In the genomic region with DNA sequence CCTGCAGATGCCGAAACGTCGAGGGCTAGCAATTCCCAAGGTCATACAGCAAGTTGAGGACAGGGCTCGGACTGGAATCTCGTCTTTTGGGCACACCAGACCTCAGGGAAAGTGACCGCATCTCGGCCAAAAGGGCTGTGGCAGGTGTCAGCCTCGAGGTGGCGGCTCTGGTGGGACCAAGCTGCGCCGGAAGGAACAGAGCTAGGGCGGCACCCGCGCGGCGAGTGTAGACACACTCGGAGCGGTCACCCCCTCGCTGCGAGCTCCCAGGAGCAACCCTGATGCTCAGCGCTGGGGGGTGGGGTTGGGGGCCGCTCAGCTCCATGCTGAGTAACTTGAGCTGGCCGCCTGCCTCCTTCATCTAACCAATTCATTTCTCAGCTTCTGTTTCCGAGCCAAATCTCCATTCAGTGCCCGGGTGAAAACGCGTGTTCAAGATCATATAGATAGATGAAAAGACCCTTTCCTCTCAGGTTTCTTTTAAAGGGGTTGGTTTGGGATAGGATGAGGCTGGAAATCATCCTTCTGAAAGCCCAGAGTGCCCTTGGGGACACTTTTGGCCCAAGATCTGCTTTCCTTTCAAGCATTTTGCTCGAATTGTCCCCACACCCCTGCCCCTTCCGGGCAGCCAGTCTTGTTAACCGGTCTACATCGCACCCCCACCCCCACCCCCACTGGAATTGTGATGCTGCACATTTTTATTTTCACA, we compare ENCODE assay signal across 8 cellular contexts. TPM values are rescaled to one million over a fixed set of nuclear protein-coding genes. Genes with fewer than 3 reads are reported as not detected.
DNase-seq lines count a peak whose midpoint lies in the region; ATAC-seq, FAIRE-seq and TF ChIP-seq lines count a peak whose summit lies in the region.

No MANE protein-coding gene starts in this region.

- ATAC-seq in HepG2: peak; percentile 52
- no peak for ATAC-seq in right lobe of liver
- no peak for ATAC-seq in HG03175 (IDR thresholded peaks at IDR 0.05; ENCODE audit: unreplicated experiment)
- ATAC-seq in HG03039 (IDR thresholded peaks at IDR 0.05; ENCODE audit: unreplicated experiment): no peak

- H3K79me2 ChIP-seq in HepG2 (ENCODE audit: insufficient read depth, low read length): no peaks in the 10 kb centered on the region

- WGBS in HepG2 (ENCODE audit: low lambda C conversion rate): 5% methylated on average over 15 of the region's 31 CpGs
- WGBS in right lobe of liver (ENCODE audit: insufficient coverage, low coverage, low lambda C conversion rate, missing lambda C conversion rate): 6% methylated on average over 10 of the region's 31 CpGs
- 39% methylated on average over 18 of the region's 31 CpGs for WGBS in esophagus muscularis mucosa

- TF ChIP-seq RAD21 in HepG2 (CRISPR knock-in tag; IDR thresholded peaks at IDR 0.05): no peak

- no peaks in the 10 kb centered on the region for H3K36me3 ChIP-seq in HepG2 (replicated peaks in 1 of 2; ENCODE audit: control insufficient read depth in 1 of 2, insufficient read depth in 2 of 2, low read length in 2 of 2)
- no peaks in the 10 kb centered on the region for H3K36me3 ChIP-seq in right lobe of liver
- no peaks in the 10 kb centered on the region for H3K36me3 ChIP-seq in Peyer's patch
- no peaks in the 10 kb centered on the region for H3K36me3 ChIP-seq in esophagus muscularis mucosa

- H3K4me3 ChIP-seq in HepG2 (replicated peaks in 1 of 3; ENCODE audit: insufficient read depth in 1 of 3, low read depth in 2 of 3, low read length in 3 of 3) (peak overlapping the region in 2 of 3 experiments; percentile 4 to 66; a peak in 4 of 6 replicates), right lobe of liver (no peak overlapping the region), Peyer's patch (peak overlapping the region in 2 of 4 donors; percentile 37 to 45), esophagus muscularis mucosa (peak overlapping the region; percentile 54 to 67 (median 56))

- H3K9me3 ChIP-seq in HepG2 (ENCODE audit: low read length) (no peaks in the 10 kb centered on the region), right lobe of liver (no peaks in the 10 kb centered on the region), Peyer's patch (no peaks in the 10 kb centered on the region), esophagus muscularis mucosa (no peaks in the 10 kb centered on the region)

- TF ChIP-seq CTCF in HepG2 (CRISPR knock-in tag; IDR thresholded peaks at IDR 0.05) (peak; percentile 42), right lobe of liver (IDR thresholded peaks at IDR 0.05) (no peak), Peyer's patch (IDR thresholded peaks at IDR 0.05) (no peak), esophagus muscularis mucosa (IDR thresholded peaks at IDR 0.05) (no peak)

- intact Hi-C loops in HepG2 (cut with micrococcal nuclease; ENCODE audit: unreplicated experiment) (loop anchor here (5.0 kb wide), 1 partner anchor 92 kb away; no protein-coding TSS in a partner anchor), right lobe of liver (cut with DNase I) (no loop called here), esophagus muscularis mucosa (cut with DNase I) (loop anchor here (5.0 kb wide), 1 partner anchor 67 kb away; no protein-coding TSS in a partner anchor)

- in situ Hi-C loops in HepG2 (cut with HindIII; ENCODE audit: extremely low pct_ligation_motif_present, low pct_unique_long_range_greater_than_20kb): no loop called here

- FAIRE-seq in HepG2 (lab: Jason Lieb, UNC): no peak
- FAIRE-seq in H54 (lab: Jason Lieb, UNC): no peak

- no peak overlapping the region for H3K9ac ChIP-seq in HepG2 (ENCODE audit: insufficient read depth, low read depth, low read length)

- POLR2A ChIA-PET in HepG2 (lab: Yijun Ruan, JAX): interaction anchor here (0.8 to 2.0 kb wide), 6 partner anchors 10 to 162 kb away, joined by 3 to 6 read pairs (median 3); partner anchors contain the start of gene RIPK1

- no peak overlapping the region for H2AFZ ChIP-seq in HepG2 (ENCODE audit: low read length)

- no peak for TF ChIP-seq POLR2A in HepG2 (IDR thresholded peaks at IDR 0.05; ENCODE audit: insufficient read depth in 1 of 2, low read depth in 2 of 2, low read length in 2 of 2)
- TF ChIP-seq POLR2A in right lobe of liver (IDR thresholded peaks at IDR 0.05): no peak
- no peak for TF ChIP-seq POLR2A in Peyer's patch (IDR thresholded peaks at IDR 0.05)
- TF ChIP-seq POLR2A in esophagus muscularis mucosa (IDR thresholded peaks at IDR 0.05; ENCODE audit: low read depth): no peak
- TF ChIP-seq POLR2A in H54 (IDR thresholded peaks at IDR 0.05; ENCODE audit: low read depth, low read length): no peak

- H3K27me3 ChIP-seq in HepG2 (ENCODE audit: control insufficient read depth in 1 of 2, insufficient read depth in 2 of 2, low read length in 2 of 2) (peaks cover 29 to 86% of the 10 kb centered on the region in 2 experiments), right lobe of liver (peaks cover 0 to 18% of the 10 kb centered on the region in 2 donors), Peyer's patch (peaks cover 10 to 37% of the 10 kb centered on the region in 2 donors), esophagus muscularis mucosa (peaks cover 0 to 55% (median 17%) of the 10 kb centered on the region in 4 donors)

- peaks cover 6% of the 10 kb centered on the region; the same call in 1 of the 2 replicates for H4K20me1 ChIP-seq in HepG2 (ENCODE audit: insufficient read depth, low read length)

- H3K4me1 ChIP-seq in HepG2 (ENCODE audit: insufficient read depth, low read length) (peaks cover 55% of the 10 kb centered on the region), right lobe of liver (peaks cover 0 to 34% (median 5%) of the 10 kb centered on the region in 4 donors), Peyer's patch (peaks cover 11 to 51% (median 44%) of the 10 kb centered on the region in 4 donors), esophagus muscularis mucosa (peaks cover 41 to 63% (median 62%) of the 10 kb centered on the region in 4 donors)

- no TSS peak for BruUV-seq in HepG2 (replicated peaks; lab: Mats Ljungman, UMichigan)

- CTCF ChIA-PET in HepG2 (lab: Yijun Ruan, JAX; ENCODE audit: low intra/inter-chr PET ratio, low total read pairs): no interaction called here

- TF ChIP-seq EP300 in HepG2 (IDR thresholded peaks at IDR 0.05; ENCODE audit: low read depth in 2 of 2, low read length in 2 of 2): no peak
- no peak for TF ChIP-seq EP300 in HepG2 (CRISPR knock-in tag; IDR thresholded peaks at IDR 0.05; ENCODE audit: borderline replicate concordance)
- TF ChIP-seq EP300 in esophagus muscularis mucosa (IDR thresholded peaks at IDR 0.05): no peak

- DNase-seq in HepG2 (ENCODE audit: low spot score) (no peak), right lobe of liver (no peak), Peyer's patch (peak in 2 of 3 donors; percentile 33 to 51), esophagus muscularis mucosa (ENCODE audit: extremely low spot score) (no peak), H54 (ENCODE audit: insufficient read length, low spot score) (no peak)
- peak; percentile 56 for DNase-seq in stimulated activated CD8-positive, alpha-beta memory T cell treated with anti-CD3 and anti-CD28 coated beads, Interleukin-4, amount 100 ng/mL, for 48 hours

- no peak overlapping the region for H3K27ac ChIP-seq in HepG2 (ENCODE audit: extremely low read length, insufficient read depth, low read length)
- no peak overlapping the region for H3K27ac ChIP-seq in right lobe of liver
- no peak overlapping the region for H3K27ac ChIP-seq in Peyer's patch
- peak overlapping the region in 1 of 4 donors; percentile 39 for H3K27ac ChIP-seq in esophagus muscularis mucosa (replicated peaks in 1 of 4)

- H3K4me2 ChIP-seq in HepG2 (ENCODE audit: low read depth, low read length): peak overlapping the region; percentile 80

RNA-seq across cellular contexts. Expression of gene TUBB2B, which starts 2.3 kb away (rescaled TPM):
- 9.3 and 10.3 TPM in 2 replicates for total RNA-seq in HepG2 (2016; rRNA removed; fragmentation: Illumina TruSeq; extraction: Trizol)
- 4.4 and 4.7 TPM in 2 replicates for total RNA-seq in HepG2 (2016; cell fraction: cytosol; rRNA removed; fragmentation: Illumina TruSeq; extraction: Trizol; ENCODE audit: low read depth)
- 7.4 and 10.0 TPM in 2 replicates for total RNA-seq in HepG2 (2016; cell fraction: insoluble cytoplasmic fraction; rRNA removed; fragmentation: Illumina TruSeq; extraction: Trizol)
- 7.0 TPM in 2 replicates for total RNA-seq in HepG2 (2016; cell fraction: membrane; rRNA removed; fragmentation: Illumina TruSeq; extraction: Trizol)
- 4.2 TPM in 2 replicates for total RNA-seq in HepG2 (2016; cell fraction: nucleus; rRNA removed; fragmentation: Illumina TruSeq; extraction: Trizol)
- polyA plus RNA-seq in HepG2 (2011; rRNA removed): 23.6 and 39.5 TPM in 2 replicates
- 33.6 and 35.1 TPM in 2 replicates for polyA plus RNA-seq in HepG2 (2011; cell fraction: cytosol; rRNA removed)
- polyA plus RNA-seq in HepG2 (2011; cell fraction: nucleus; rRNA removed): 20.7 and 31.9 TPM in 2 replicates
- 18.7 and 50.4 TPM in 2 replicates for polyA plus RNA-seq in HepG2 (2012)
- 3.0 and 3.6 TPM in 2 replicates for polyA plus RNA-seq in HepG2 (2016; cell fraction: cytosol; fragmentation: Illumina TruSeq; extraction: Trizol; ENCODE audit: low read depth)
- 8.6 and 11.7 TPM in 2 replicates for polyA plus RNA-seq in HepG2 (2016; cell fraction: insoluble cytoplasmic fraction; fragmentation: Illumina TruSeq; extraction: Trizol; ENCODE audit: low read depth)
- polyA plus RNA-seq in HepG2 (2016; cell fraction: membrane; fragmentation: Illumina TruSeq; extraction: Trizol; ENCODE audit: low read depth): 4.9 and 7.1 TPM in 2 replicates
- polyA plus RNA-seq in HepG2 (2016; cell fraction: nucleus; fragmentation: Illumina TruSeq; extraction: Trizol; ENCODE audit: insufficient read depth, low read depth): 6.5 and 6.8 TPM in 2 replicates
- 39.5 TPM in 1 of 2 replicates, not detected in the other for polyA minus RNA-seq in HepG2 (2011; rRNA and poly(A)+ RNA removed; ENCODE audit: low replicate concordance)
- polyA minus RNA-seq in HepG2 (2011; cell fraction: cytosol; rRNA and poly(A)+ RNA removed): 20.2 and 27.6 TPM in 2 replicates
- polyA minus RNA-seq in HepG2 (2011; cell fraction: nucleus; rRNA and poly(A)+ RNA removed): 4.5 and 11.2 TPM in 2 replicates
- 1 to 10 TPM; 1.0 to 3.9 (median 2.5) TPM for total RNA-seq in right lobe of liver
- 1 to 10 TPM; 2.4 to 7.4 (median 4.5) TPM for total RNA-seq in Peyer's patch
- total RNA-seq in esophagus muscularis mucosa: 10 to 100 TPM; 12.0 to 35.8 (median 20.9) TPM

RNA-seq across cellular contexts. Expression of gene PSMG4, which starts 29.0 kb away (rescaled TPM):
- total RNA-seq in HepG2 (2016; rRNA removed; fragmentation: Illumina TruSeq; extraction: Trizol) (24.5 and 32.8 TPM in 2 replicates), right lobe of liver (10 to 100 TPM in 5 of 6 experiments, 1 to 10 TPM in 1; 9.4 to 15.4 (median 11.0) TPM), Peyer's patch (10 to 100 TPM in 3 of 4 donors, 1 to 10 TPM in 1; 6.6 to 16.8 (median 15.9) TPM), esophagus muscularis mucosa (10 to 100 TPM; 21.4 to 28.6 (median 25.7) TPM)
- total RNA-seq in HepG2 (2016; cell fraction: cytosol; rRNA removed; fragmentation: Illumina TruSeq; extraction: Trizol; ENCODE audit: low read depth): 43.3 and 56.1 TPM in 2 replicates
- 26.0 and 30.5 TPM in 2 replicates for total RNA-seq in HepG2 (2016; cell fraction: insoluble cytoplasmic fraction; rRNA removed; fragmentation: Illumina TruSeq; extraction: Trizol)
- total RNA-seq in HepG2 (2016; cell fraction: membrane; rRNA removed; fragmentation: Illumina TruSeq; extraction: Trizol): 33.3 and 46.1 TPM in 2 replicates
- 22.5 and 24.0 TPM in 2 replicates for total RNA-seq in HepG2 (2016; cell fraction: nucleus; rRNA removed; fragmentation: Illumina TruSeq; extraction: Trizol)
- polyA plus RNA-seq in HepG2 (2011; rRNA removed): 28.5 and 32.8 TPM in 2 replicates
- 24.5 and 48.7 TPM in 2 replicates for polyA plus RNA-seq in HepG2 (2011; cell fraction: cytosol; rRNA removed)
- polyA plus RNA-seq in HepG2 (2011; cell fraction: nucleus; rRNA removed): 39.7 and 47.3 TPM in 2 replicates
- 24.7 TPM in 2 replicates for polyA plus RNA-seq in HepG2 (2012)
- 40.0 and 56.6 TPM in 2 replicates for polyA plus RNA-seq in HepG2 (2016; cell fraction: cytosol; fragmentation: Illumina TruSeq; extraction: Trizol; ENCODE audit: low read depth)
- 25.9 and 30.2 TPM in 2 replicates for polyA plus RNA-seq in HepG2 (2016; cell fraction: insoluble cytoplasmic fraction; fragmentation: Illumina TruSeq; extraction: Trizol; ENCODE audit: low read depth)
- 27.5 and 37.6 TPM in 2 replicates for polyA plus RNA-seq in HepG2 (2016; cell fraction: membrane; fragmentation: Illumina TruSeq; extraction: Trizol; ENCODE audit: low read depth)
- 36.5 and 39.2 TPM in 2 replicates for polyA plus RNA-seq in HepG2 (2016; cell fraction: nucleus; fragmentation: Illumina TruSeq; extraction: Trizol; ENCODE audit: insufficient read depth, low read depth)
- 28.6 and 43.2 TPM in 2 replicates for polyA minus RNA-seq in HepG2 (2011; rRNA and poly(A)+ RNA removed; ENCODE audit: low replicate concordance)
- 12.1 and 14.2 TPM in 2 replicates for polyA minus RNA-seq in HepG2 (2011; cell fraction: cytosol; rRNA and poly(A)+ RNA removed)
- 23.0 and 28.2 TPM in 2 replicates for polyA minus RNA-seq in HepG2 (2011; cell fraction: nucleus; rRNA and poly(A)+ RNA removed)

Comparison
In these comparisons a context has a peak if more than half of its experiments do, and no peak if none do; other contexts are left out.
1. H3K4me3 ChIP-seq: peak in HepG2 (2 of 3) and esophagus muscularis mucosa (4 of 4); none in right lobe of liver (0 of 3).
2. intact Hi-C loops: an anchor here in HepG2 (5.0 kb wide) and esophagus muscularis mucosa (5.0 kb wide); none called in right lobe of liver.
3. DNase-seq: peak in Peyer's patch (2 of 3) and stimulated activated CD8-positive, alpha-beta memory T cell treated with anti-CD3 and anti-CD28 coated beads, Interleukin-4, amount 100 ng/mL, for 48 hours (single experiment); none in HepG2 (single experiment), right lobe of liver (0 of 3), esophagus muscularis mucosa (single experiment) and H54 (single experiment).